In genomic region chr10:93074597-93075368, GRCh38 we compare ENCODE assay signal across 12 cellular contexts. TPM values are rescaled to one million over a fixed set of nuclear protein-coding genes. Genes with fewer than 3 reads are reported as not detected.
DNase-seq lines count a peak whose midpoint lies in the region; ATAC-seq, FAIRE-seq and TF ChIP-seq lines count a peak whose summit lies in the region.
"Had no signal": no experiment of that assay in that cellular context is flagged by ENCODE, and none has a peak within 500 bp of the region (broad histone marks: within the 10 kb centered on the region; RNA-seq: fewer than 3 reads in every experiment).

No MANE protein-coding gene starts in this region.

- H2BK15ac ChIP-seq in H1 (ENCODE audit: low read length) = peak overlapping the region; percentile 81; the same call in 1 of the 2 replicates

- H3K23ac ChIP-seq in H1 (ENCODE audit: insufficient read length) = no peak overlapping the region
- no peak overlapping the region for H3K23ac ChIP-seq in trophoblast cell (ENCODE audit: low read length)

- no peak overlapping the region for H4K5ac ChIP-seq in H1 (ENCODE audit: insufficient read length, low read depth, low read length)

- no peak overlapping the region for H3K9ac ChIP-seq in PC-3 (ENCODE audit: low read length)
- H3K9ac ChIP-seq in H1 (replicated peaks in 1 of 4; ENCODE audit: extremely low read depth in 1 of 4, low read depth in 3 of 4, low read length in 3 of 4) = peak overlapping the region in 2 of 4 experiments; percentile 45 to 48; a peak in 3 of 7 replicates
- H3K9ac ChIP-seq in trophoblast cell (ENCODE audit: low read length) = peak overlapping the region; percentile 6

- DNase-seq in H7 (peak; percentile 80), PC-3 (no peak), H1 (ENCODE audit: low read depth in 1 of 2, low spot score in 2 of 2) (peak in 1 of 2 experiments; percentile 82), trophoblast cell (peak; percentile 38 to 72), NOMO-1 treated with dmso at 0.1 percent for 144 hours (lab: John Stamatoyannopoulos, UW; ENCODE audit: unreplicated experiment) (no peak), inferior parietal cortex (ENCODE audit: extremely low spot score) (no peak), NCI-H1092 treated with DMSO at 0.1 percent for 48 hours (lab: John Stamatoyannopoulos, UW) (no peak)
- DNase-seq: sigmoid colon, SJCRH30 had no signal

- H2BK20ac ChIP-seq in H1 (ENCODE audit: low read length) = peak overlapping the region; percentile 72; the same call in 1 of the 2 replicates

- H3K4ac ChIP-seq in H1 (replicated peaks; ENCODE audit: insufficient read length, low read depth, low read length) (peak overlapping the region; percentile 44), trophoblast cell (ENCODE audit: low read depth, low read length) (peak overlapping the region; percentile 20)

- BruUV-seq in PC-3 (replicated peaks; lab: Mats Ljungman, UMichigan) = no TSS peak

- H3K18ac ChIP-seq in H1 (ENCODE audit: extremely low read depth, low read length) (peak overlapping the region; percentile 97), trophoblast cell (ENCODE audit: low read length) (peak overlapping the region; percentile 56)

- peak overlapping the region; percentile 62 for H4K8ac ChIP-seq in H1 (ENCODE audit: extremely low read depth, insufficient read depth, low read length)
- peak overlapping the region; percentile 47 for H4K8ac ChIP-seq in trophoblast cell (ENCODE audit: low read depth, low read length)

- peak overlapping the region; percentile 96 for H3K4me2 ChIP-seq in PC-3 (ENCODE audit: low read length)
- peak overlapping the region; percentile 95 to 99 for H3K4me2 ChIP-seq in H1 (ENCODE audit: insufficient read depth in 1 of 2, low read depth in 2 of 2, low read length in 2 of 2)
- peak overlapping the region; percentile 93 for H3K4me2 ChIP-seq in trophoblast cell (ENCODE audit: low read length)

- no peak for TF ChIP-seq EP300 in H1 (IDR thresholded peaks at IDR 0.05; ENCODE audit: borderline replicate concordance in 1 of 2, low read depth in 2 of 2, low read length in 2 of 2)

- H2BK120ac ChIP-seq in H1 (replicated peaks; ENCODE audit: low read depth, low read length) (no peak overlapping the region), trophoblast cell (ENCODE audit: insufficient read depth, low read length, poor library complexity) (peak overlapping the region; percentile 18)

- no peaks in the 10 kb centered on the region for H3K9me2 ChIP-seq in PC-3 (replicated peaks; ENCODE audit: low read length)

- H3K4me1 ChIP-seq in PC-3 (ENCODE audit: insufficient read depth, low read length) (peaks cover 11% of the 10 kb centered on the region; the same call in 1 of the 2 replicates), H1 (replicated peaks in 1 of 4; ENCODE audit: control insufficient read depth in 3 of 4, insufficient read depth in 4 of 4, low read length in 3 of 4) (peaks cover 4 to 30% (median 25%) of the 10 kb centered on the region in 4 experiments), trophoblast cell (ENCODE audit: control insufficient read depth in 1 of 2, insufficient read depth in 2 of 2, low read length in 2 of 2) (peaks cover 25 to 37% of the 10 kb centered on the region in 2 experiments)
- H3K4me1 ChIP-seq: SJCRH30 had no signal

- FAIRE-seq in H1 (lab: Jason Lieb, UNC) = no peak

- no peak overlapping the region for H3K56ac ChIP-seq in H1 (replicated peaks; ENCODE audit: insufficient read length, low read depth, low read length)

- H3K23me2 ChIP-seq in H1 (ENCODE audit: low read depth, low read length) = peaks cover 16% of the 10 kb centered on the region

- peak overlapping the region; percentile 60 for H3K4me3 ChIP-seq in H7 (ENCODE audit: insufficient read depth, low read depth, low read length)
- H3K4me3 ChIP-seq in PC-3 (ENCODE audit: low read length) = peak overlapping the region; percentile 76
- H3K4me3 ChIP-seq in H1 (ENCODE audit: extremely low read depth in 1 of 4, insufficient read depth in 2 of 4, low read depth in 3 of 4, low read length in 4 of 4) = peak overlapping the region; percentile 66 to 83 (median 69)
- H3K4me3 ChIP-seq in trophoblast cell (ENCODE audit: low read depth, low read length) = peak overlapping the region; percentile 69
- H3K4me3 ChIP-seq: SJCRH30 had no signal

- H3K9me3 ChIP-seq in PC-3 (ENCODE audit: low read length) (no peaks in the 10 kb centered on the region), H1 (ENCODE audit: insufficient read depth in 2 of 2, low read depth in 1 of 2, low read length in 1 of 2) (no peaks in the 10 kb centered on the region), trophoblast cell (ENCODE audit: insufficient read depth, low read depth, low read length) (peaks cover 2% of the 10 kb centered on the region)
- H3K9me3 ChIP-seq: sigmoid colon, SJCRH30, suprapubic skin had no signal

- peak overlapping the region; percentile 52; the same call in 1 of the 2 replicates for H2BK5ac ChIP-seq in H1 (ENCODE audit: low read depth, low read length)
- H2BK5ac ChIP-seq in trophoblast cell (ENCODE audit: low read depth, low read length, poor library complexity) = no peak overlapping the region

- no peaks in the 10 kb centered on the region for H3K79me1 ChIP-seq in H1 (ENCODE audit: low read depth, low read length)
- peaks cover 13% of the 10 kb centered on the region for H3K79me1 ChIP-seq in trophoblast cell (ENCODE audit: low read length)

- H4K20me1 ChIP-seq in PC-3 (ENCODE audit: low read length) (no peaks in the 10 kb centered on the region), H1 (replicated peaks in 1 of 2; ENCODE audit: control insufficient read depth in 1 of 2, insufficient read depth in 2 of 2, low read length in 2 of 2) (peaks cover 0 to 9% of the 10 kb centered on the region in 2 experiments)

- no peak overlapping the region for H3K14ac ChIP-seq in H1 (ENCODE audit: insufficient read length)
- peak overlapping the region; percentile 42 for H3K14ac ChIP-seq in trophoblast cell (ENCODE audit: low read length)

- ATAC-seq in PC-3 (no peak), GM21723 (IDR thresholded peaks at IDR 0.05; ENCODE audit: unreplicated experiment) (no peak)

- H3K27ac ChIP-seq in PC-3 (ENCODE audit: low read length) (no peak overlapping the region), H1 (ENCODE audit: low read depth, low read length) (no peak overlapping the region), trophoblast cell (ENCODE audit: low read depth, low read length) (no peak overlapping the region)
- H3K27ac ChIP-seq: sigmoid colon, SJCRH30, suprapubic skin had no signal

- H2AFZ ChIP-seq in PC-3 (ENCODE audit: low read length) (peak overlapping the region; percentile 75), H1 (ENCODE audit: low read length) (peak overlapping the region; percentile 51; the same call in 1 of the 2 replicates), trophoblast cell (ENCODE audit: insufficient read depth, low read length, poor library complexity) (peak overlapping the region; percentile 62)

- TF ChIP-seq CTCF in PC-3 (conservative IDR thresholded peaks at IDR 0.05; ENCODE audit: low read depth, low read length) (no peak), H1 (IDR thresholded peaks at IDR 0.05; ENCODE audit: control extremely low read depth in 1 of 3, insufficient read depth in 1 of 3, low read depth in 1 of 3, low read length in 3 of 3) (no peak)

- H4K91ac ChIP-seq in H1 (replicated peaks; ENCODE audit: insufficient read length, low read length) = no peak overlapping the region
- no peak overlapping the region for H4K91ac ChIP-seq in trophoblast cell (ENCODE audit: low read depth, low read length)

- CTCF ChIA-PET in PC-3 (lab: Charles Lee) = no interaction called here
- CTCF ChIA-PET in H1 (lab: Charles Lee; ENCODE audit: partially characterized antibody) = interaction anchor here (0.9 to 18.5 kb wide), 9 partner anchors 12 to 436 kb away, joined by 3 to 363 read pairs (median 5); partner anchors contain the start of gene CYP26C1

- no peak for TF ChIP-seq RAD21 in H1 (IDR thresholded peaks at IDR 0.05 in 1 of 2, conservative IDR thresholded peaks at IDR 0.05 in 1 of 2; ENCODE audit: low read depth in 2 of 2, low read length in 2 of 2)

- H3K79me2 ChIP-seq in PC-3 (ENCODE audit: low read length) (no peaks in the 10 kb centered on the region), H1 (ENCODE audit: control insufficient read depth in 1 of 2, insufficient read depth in 2 of 2, low read length in 2 of 2) (no peaks in the 10 kb centered on the region; a peak in 1 of 4 replicates), trophoblast cell (ENCODE audit: control insufficient read depth, insufficient read depth, low read length, poor library complexity) (peaks cover 5% of the 10 kb centered on the region)

- intact Hi-C loops in PC-3 (cut with micrococcal nuclease) = no loop called here

- no peak for TF ChIP-seq POLR2A in H1 (IDR thresholded peaks at IDR 0.05; ENCODE audit: control extremely low read depth in 1 of 2, low read depth in 2 of 2, low read length in 2 of 2)

- H3K36me3 ChIP-seq in H7 (replicated peaks; ENCODE audit: control insufficient read depth, insufficient read depth, low read length) (no peaks in the 10 kb centered on the region), PC-3 (ENCODE audit: low read depth, low read length) (no peaks in the 10 kb centered on the region), H1 (ENCODE audit: control insufficient read depth in 2 of 4, insufficient read depth in 4 of 4, low read length in 3 of 4) (peaks cover 0 to 38% (median 1%) of the 10 kb centered on the region in 4 experiments; a peak in 4 of 8 replicates), trophoblast cell (ENCODE audit: control insufficient read depth in 1 of 2, insufficient read depth in 2 of 2, low read length in 2 of 2) (no peaks in the 10 kb centered on the region)
- H3K36me3 ChIP-seq: sigmoid colon, SJCRH30, suprapubic skin had no signal

- H3K27me3 ChIP-seq in H7 (ENCODE audit: control insufficient read depth, insufficient read depth, low read length) (peaks cover 68% of the 10 kb centered on the region), PC-3 (ENCODE audit: low read length) (peaks cover 16% of the 10 kb centered on the region), H1 (replicated peaks in 1 of 4; ENCODE audit: control insufficient read depth in 3 of 4, extremely low read depth in 1 of 4, insufficient read depth in 3 of 4, low read length in 3 of 4) (peaks cover 60 to 73% (median 71%) of the 10 kb centered on the region in 4 experiments), trophoblast cell (ENCODE audit: insufficient read depth, low read length) (peaks cover 41% of the 10 kb centered on the region)
- H3K27me3 ChIP-seq: SJCRH30 had no signal

- H2BK12ac ChIP-seq in H1 (ENCODE audit: low read depth, low read length) (peak overlapping the region; percentile 43; the same call in 1 of the 2 replicates), trophoblast cell (ENCODE audit: low read length) (no peak overlapping the region)

- WGBS in H1 (ENCODE audit: extremely low coverage in 1 of 2, insufficient coverage in 1 of 2, insufficient read length in 1 of 2, insufficient replicate concordance in 2 of 2, low coverage in 1 of 2, low lambda C conversion rate in 2 of 2, missing lambda C conversion rate in 1 of 2), 2 experiments = 2% methylated on average over 63 of the region's 67 CpGs; no CpG with 5 or more reads in 1 of the 2 experiments
- no CpG with 5 or more reads among the region's 67 CpGs for WGBS in trophoblast cell (ENCODE audit: extremely low coverage, insufficient coverage, insufficient read length)

- POLR2A ChIA-PET in PC-3 (lab: Charles Lee; ENCODE audit: unreplicated experiment) = no interaction called here
- POLR2A ChIA-PET in H1 (lab: Charles Lee; ENCODE audit: partially characterized antibody) = interaction anchor here (5.3 kb wide), 1 partner anchor 11 kb away, joined by 26 read pairs; no protein-coding TSS in a partner anchor

- H3F3A ChIP-seq in PC-3 (ENCODE audit: low read length, unreplicated experiment) = no peaks in the 10 kb centered on the region

- H2AK5ac ChIP-seq in H1 (ENCODE audit: low read depth, low read length) (no peak overlapping the region), trophoblast cell (ENCODE audit: low read length) (no peak overlapping the region)

- H4K12ac ChIP-seq in trophoblast cell (ENCODE audit: low read depth, low read length) = no peak overlapping the region

RNA-seq across cellular contexts. Expression of gene CYP26A1, which starts 1.1 kb away (rescaled TPM):
- 44.4 and 190 TPM in 2 replicates for total RNA-seq in H7 (2014; rRNA removed; shearing (Covaris generic))
- total RNA-seq in PC-3 (2014; rRNA removed) = 0.26 TPM in 1 of 2 replicates, not detected in the other
- 5.0 and 6.2 TPM in 2 replicates for total RNA-seq in H1 (2021; fragmentation: NEBNext Ultra II Directional; extraction: Animal tissue kit (Norgen Biotek cat#: 25700))
- 9.1 and 23.2 TPM in 2 replicates for polyA plus RNA-seq in H1 (2011; rRNA removed)
- polyA plus RNA-seq in H1 (2011; cell fraction: cytosol; rRNA removed) = 20.6 TPM
- 31.1 TPM for polyA plus RNA-seq in H1 (2011; cell fraction: nucleus; rRNA removed)
- polyA plus RNA-seq in H1 (2012, experiment 1 of 2) = 6.0 to 7.8 TPM (median 6.8 TPM) in 4 replicates
- polyA plus RNA-seq in H1 (2012, experiment 2 of 2) = 4.2 TPM
- 2.4 TPM for polyA plus RNA-seq in H1 (2013, experiment 1 of 2)
- 2.5 TPM for polyA plus RNA-seq in H1 (2013, experiment 2 of 2)
- polyA minus RNA-seq in H1 (2011; rRNA and poly(A)+ RNA removed) = 3.7 and 4.8 TPM in 2 replicates
- polyA minus RNA-seq in H1 (2011; cell fraction: cytosol; rRNA and poly(A)+ RNA removed) = 5.5 TPM
- polyA minus RNA-seq in H1 (2011; cell fraction: nucleus; rRNA and poly(A)+ RNA removed) = 6.6 TPM
- 13.5 and 17.5 TPM in 2 replicates for polyA plus RNA-seq in trophoblast cell (2013)
- total RNA-seq: sigmoid colon, SJCRH30 had no signal
- polyA plus RNA-seq: sigmoid colon had no signal

RNA-seq across cellular contexts. Expression of gene CYP26C1, which starts 14.2 kb away (rescaled TPM):
- total RNA-seq in H7 (2014; rRNA removed; shearing (Covaris generic)) = 0.26 and 0.28 TPM in 2 replicates
- total RNA-seq in PC-3 (2014; rRNA removed) = 0.17 TPM in 1 of 2 replicates, not detected in the other
- 0.21 and 0.28 TPM in 2 replicates for total RNA-seq in H1 (2021; fragmentation: NEBNext Ultra II Directional; extraction: Animal tissue kit (Norgen Biotek cat#: 25700))
- polyA plus RNA-seq in H1 (2011; rRNA removed) = 0.12 and 0.93 TPM in 2 replicates
- polyA plus RNA-seq in H1 (2011; cell fraction: cytosol; rRNA removed) = 0.79 TPM
- 3.0 TPM for polyA plus RNA-seq in H1 (2011; cell fraction: nucleus; rRNA removed)
- polyA plus RNA-seq in H1 (2012, experiment 1 of 2) = 0.12 to 0.21 TPM (median 0.20 TPM) in 3 of 4 replicates, not detected in the other
- not detected for polyA plus RNA-seq in H1 (2012, experiment 2 of 2)
- polyA plus RNA-seq in H1 (2013, experiment 1 of 2) = 0.04 TPM
- polyA plus RNA-seq in H1 (2013, experiment 2 of 2) = 0.06 TPM
- 0.07 and 0.22 TPM in 2 replicates for polyA minus RNA-seq in H1 (2011; rRNA and poly(A)+ RNA removed)
- polyA minus RNA-seq in H1 (2011; cell fraction: cytosol; rRNA and poly(A)+ RNA removed) = 1.1 TPM
- polyA minus RNA-seq in H1 (2011; cell fraction: nucleus; rRNA and poly(A)+ RNA removed) = 2.2 TPM
- polyA plus RNA-seq in trophoblast cell (2013) = 0.04 and 0.08 TPM in 2 replicates
- total RNA-seq: LHCN-M2, SJCRH30 had no signal

Comparison
In these comparisons a context has a peak if more than half of its experiments do, and no peak if none do; other contexts are left out.
1. DNase-seq: peak in H7 (single experiment) and trophoblast cell (2 of 2); none in PC-3 (single experiment), NOMO-1 treated with dmso at 0.1 percent for 144 hours (single experiment), inferior parietal cortex (single experiment) and NCI-H1092 treated with DMSO at 0.1 percent for 48 hours (single experiment).
2. Peak in every context shown above with its lines, with median percentiles within 50 percentile points of each other: H3K4me3 ChIP-seq, H2AFZ ChIP-seq and H3K4me2 ChIP-seq.